Comparison of ENCODE assay signal across 35 cellular contexts in the genomic region with DNA sequence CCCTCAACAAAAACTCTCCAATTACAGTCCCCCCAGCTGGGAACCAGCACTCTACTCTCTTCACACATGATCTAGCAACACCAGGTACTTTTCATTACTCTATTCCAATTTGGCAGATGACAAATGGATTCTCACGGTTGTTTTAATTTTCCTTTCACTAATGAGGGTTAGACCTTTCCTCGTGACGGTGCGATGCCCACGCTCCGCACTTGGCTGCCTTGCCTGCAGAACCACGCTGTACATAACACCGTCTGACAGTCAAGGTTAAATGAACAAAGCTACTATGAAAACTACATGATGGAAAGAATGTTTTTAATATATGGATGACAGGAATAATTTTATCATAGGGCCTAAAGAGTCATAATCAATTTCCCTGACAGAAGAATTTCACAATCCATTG.
"Had no signal": no experiment of that assay in that cellular context is flagged by ENCODE, and none has a peak within 500 bp of the region (broad histone marks: within the 10 kb centered on the region; RNA-seq: fewer than 3 reads in every experiment).

No MANE protein-coding gene starts in this region.

- H3K4me3 Mint-ChIP-seq: activated CD4-positive, alpha-beta memory T cell treated with anti-CD3 and anti-CD28 coated beads for 36 hours; activated CD4-positive, alpha-beta T cell treated with anti-CD3 and anti-CD28 coated beads for 36 hours; activated CD4-positive, alpha-beta T cell treated with anti-CD3 and anti-CD28 coated beads, Interleukin-2, amount 10 ng/mL, durations not matched to agents 24 days and 14 days; activated CD8-positive, alpha-beta memory T cell treated with anti-CD3 and anti-CD28 coated beads, Interleukin-2, amount 10 ng/mL, durations not matched to agents 7 days and 5 days; activated CD8-positive, alpha-beta T cell treated with anti-CD3 and anti-CD28 coated beads, Interleukin-2, amount 10 ng/mL, durations not matched to agents 7 days and 5 days; activated naive CD4-positive, alpha-beta T cell treated with anti-CD3 and anti-CD28 coated beads for 36 hours; activated naive CD4-positive, alpha-beta T cell treated with anti-CD3 and anti-CD28 coated beads, Interleukin-2, amount 50 U/mL, for 24 hours; activated naive CD8-positive, alpha-beta T cell treated with anti-CD3 and anti-CD28 coated beads for 36 hours; activated naive CD8-positive, alpha-beta T cell treated with anti-CD3 and anti-CD28 coated beads, Interleukin-2, amount 50 U/mL, for 24 hours; activated T-helper 1 cell treated with anti-CD3 and anti-CD28 coated beads, Interleukin-12 subunit alpha, Interleukin-12 subunit beta, Interleukin-2, Interleukin-4 antibody, amounts not matched to agents 30 ng/mL and 10 ng/mL and 1 ng/mL, durations not matched to agents 14 hours and 24 hours and 36 hours; endodermal cell; T-helper 17 cell; T-helper 2 cell treated with Interferon-gamma antibody and Interleukin-4, amounts not matched to agents 5 μg/mL and 100 μg/mL, for 36 hours had no signal

- H3K36me3 ChIP-seq: adrenal gland, breast epithelium, cardiac muscle cell, colonic mucosa, WERI-Rb-1 had no signal

- H3K4me1 ChIP-seq: adrenal gland, body of pancreas, breast epithelium, colonic mucosa had no signal

- H3K36me3 Mint-ChIP-seq: activated CD4-positive, alpha-beta memory T cell treated with anti-CD3 and anti-CD28 coated beads for 36 hours; activated CD8-positive, alpha-beta memory T cell treated with anti-CD3 and anti-CD28 coated beads, Interleukin-2, amount 10 ng/mL, durations not matched to agents 7 days and 5 days; activated naive CD4-positive, alpha-beta T cell treated with anti-CD3 and anti-CD28 coated beads, Interleukin-2, amount 50 U/mL, for 24 hours had no signal

- H3K27me3 ChIP-seq: adrenal gland, body of pancreas, breast epithelium, cardiac muscle cell, colonic mucosa had no signal

- H3K4me1 Mint-ChIP-seq: activated CD4-positive, alpha-beta T cell treated with anti-CD3 and anti-CD28 coated beads for 36 hours; activated CD8-positive, alpha-beta memory T cell treated with anti-CD3 and anti-CD28 coated beads, Interleukin-2, amount 10 ng/mL, durations not matched to agents 7 days and 5 days; activated naive CD4-positive, alpha-beta T cell treated with anti-CD3 and anti-CD28 coated beads, Interleukin-2, amount 50 U/mL, for 24 hours; activated naive CD8-positive, alpha-beta T cell treated with anti-CD3 and anti-CD28 coated beads, Interleukin-2, amount 50 U/mL, for 24 hours; endodermal cell; T-helper 17 cell had no signal

- H3K27me3 Mint-ChIP-seq: activated CD4-positive, alpha-beta T cell treated with anti-CD3 and anti-CD28 coated beads for 36 hours; activated CD4-positive, alpha-beta T cell treated with anti-CD3 and anti-CD28 coated beads, Interleukin-2, amount 10 ng/mL, durations not matched to agents 24 days and 14 days; activated CD8-positive, alpha-beta memory T cell treated with anti-CD3 and anti-CD28 coated beads, Interleukin-2, amount 10 ng/mL, durations not matched to agents 7 days and 5 days; activated naive CD4-positive, alpha-beta T cell treated with anti-CD3 and anti-CD28 coated beads, Interleukin-2, amount 50 U/mL, for 24 hours; activated naive CD8-positive, alpha-beta T cell treated with anti-CD3 and anti-CD28 coated beads for 36 hours; activated naive CD8-positive, alpha-beta T cell treated with anti-CD3 and anti-CD28 coated beads, Interleukin-2, amount 50 U/mL, for 24 hours had no signal

- H3K27ac ChIP-seq: adrenal gland, body of pancreas, breast epithelium, cardiac muscle cell, colonic mucosa, WERI-Rb-1 had no signal

- H3K9me3 ChIP-seq: adrenal gland, body of pancreas, breast epithelium, colonic mucosa had no signal

- H3K4me3 ChIP-seq: adrenal gland, body of pancreas, breast epithelium, cardiac muscle cell, colonic mucosa had no signal

- H3K9me3 Mint-ChIP-seq: activated CD4-positive, alpha-beta memory T cell treated with anti-CD3 and anti-CD28 coated beads for 36 hours; activated naive CD4-positive, alpha-beta T cell treated with anti-CD3 and anti-CD28 coated beads for 36 hours; activated naive CD4-positive, alpha-beta T cell treated with anti-CD3 and anti-CD28 coated beads, Interleukin-2, amount 50 U/mL, for 24 hours; activated naive CD8-positive, alpha-beta T cell treated with anti-CD3 and anti-CD28 coated beads for 36 hours; activated naive CD8-positive, alpha-beta T cell treated with anti-CD3 and anti-CD28 coated beads, Interleukin-2, amount 50 U/mL, for 24 hours; activated T-helper 1 cell treated with anti-CD3 and anti-CD28 coated beads, Interleukin-12 subunit alpha, Interleukin-12 subunit beta, Interleukin-2, Interleukin-4 antibody, amounts not matched to agents 30 ng/mL and 10 ng/mL and 1 ng/mL, durations not matched to agents 14 hours and 24 hours and 36 hours; activated T-helper 2 cell treated with anti-CD3 and anti-CD28 coated beads, Interferon-gamma antibody, Interleukin-2, Interleukin-4, amounts not matched to agents 10 μg/mL and 5 μg/mL and 100 μg/mL, durations not matched to agents 14 hours and 24 hours and 36 hours; T-helper 2 cell treated with Interferon-gamma antibody and Interleukin-4, amounts not matched to agents 5 μg/mL and 100 μg/mL, for 36 hours had no signal

- ATAC-seq: activated CD4-positive, alpha-beta T cell treated with anti-CD3 and anti-CD28 coated beads for 36 hours; activated CD8-positive, alpha-beta memory T cell treated with anti-CD3 and anti-CD28 coated beads, Interleukin-2, amount 10 ng/mL, durations not matched to agents 7 days and 5 days; activated CD8-positive, alpha-beta T cell treated with anti-CD3 and anti-CD28 coated beads, Interleukin-2, amount 10 ng/mL, durations not matched to agents 7 days and 5 days; activated naive CD8-positive, alpha-beta T cell treated with anti-CD3 and anti-CD28 coated beads, Interleukin-2, amount 50 U/mL, for 24 hours; body of pancreas; esophagus mucosa; T-helper 17 cell had no signal

- DNase-seq: activated CD4-positive, alpha-beta memory T cell treated with anti-CD3 and anti-CD28 coated beads for 36 hours; activated CD4-positive, alpha-beta T cell treated with anti-CD3 and anti-CD28 coated beads for 36 hours; activated CD4-positive, alpha-beta T cell treated with anti-CD3 and anti-CD28 coated beads, Interleukin-2, amount 10 ng/mL, durations not matched to agents 24 days and 14 days; activated CD4-positive, CD25-positive, alpha-beta regulatory T cell; activated CD4-positive, CD25-positive, alpha-beta regulatory T cell treated with anti-CD3 and anti-CD28 coated beads, Interleukin-2, amount 50 U/mL, for 72 hours; activated CD8-positive, alpha-beta memory T cell treated with anti-CD3 and anti-CD28 coated beads, Interleukin-2, amount 10 ng/mL, durations not matched to agents 7 days and 5 days; activated CD8-positive, alpha-beta memory T cell treated with anti-CD3 and anti-CD28 coated beads, Interleukin-2, amount 50 U/mL, for 4 hours; activated CD8-positive, alpha-beta T cell treated with anti-CD3 and anti-CD28 coated beads, Interleukin-2, amount 10 ng/mL, durations not matched to agents 7 days and 5 days; activated effector memory CD4-positive, alpha-beta T cell treated with anti-CD3 and anti-CD28 coated beads, Interleukin-2, amount 50 U/mL, for 16 hours; activated naive CD4-positive, alpha-beta T cell treated with anti-CD3 and anti-CD28 coated beads for 36 hours; activated naive CD8-positive, alpha-beta T cell treated with anti-CD3 and anti-CD28 coated beads for 36 hours; activated naive CD8-positive, alpha-beta T cell treated with anti-CD3 and anti-CD28 coated beads, Interleukin-2, amount 50 U/mL, for 24 hours; activated T-cell treated with anti-CD3 and anti-CD28 coated beads, Interleukin-2, amount 50 U/mL, for 1 hour; activated T-cell treated with anti-CD3 and anti-CD28 coated beads, Interleukin-2, amount 50 U/mL, for 48 hours; adrenal gland; amygdala; aorta; body of pancreas; central memory CD4-positive, alpha-beta T cell; cerebellar nuclear complex; colonic mucosa; effector CD8-positive, alpha-beta T cell; endodermal cell; foreskin fibroblast; T-helper 1 cell; T-helper 17 cell; T1000; WERI-Rb-1 had no signal

- H3K27ac Mint-ChIP-seq: activated CD4-positive, alpha-beta memory T cell treated with anti-CD3 and anti-CD28 coated beads for 36 hours; activated CD4-positive, alpha-beta T cell treated with anti-CD3 and anti-CD28 coated beads for 36 hours; activated CD4-positive, alpha-beta T cell treated with anti-CD3 and anti-CD28 coated beads, Interleukin-2, amount 10 ng/mL, durations not matched to agents 24 days and 14 days; activated CD8-positive, alpha-beta memory T cell treated with anti-CD3 and anti-CD28 coated beads, Interleukin-2, amount 10 ng/mL, durations not matched to agents 7 days and 5 days; activated CD8-positive, alpha-beta T cell treated with anti-CD3 and anti-CD28 coated beads, Interleukin-2, amount 10 ng/mL, durations not matched to agents 7 days and 5 days; activated naive CD4-positive, alpha-beta T cell treated with anti-CD3 and anti-CD28 coated beads for 36 hours; activated naive CD4-positive, alpha-beta T cell treated with anti-CD3 and anti-CD28 coated beads, Interleukin-2, amount 50 U/mL, for 24 hours; activated naive CD8-positive, alpha-beta T cell treated with anti-CD3 and anti-CD28 coated beads for 36 hours; activated naive CD8-positive, alpha-beta T cell treated with anti-CD3 and anti-CD28 coated beads, Interleukin-2, amount 50 U/mL, for 24 hours; activated T-helper 1 cell treated with anti-CD3 and anti-CD28 coated beads, Interleukin-12 subunit alpha, Interleukin-12 subunit beta, Interleukin-2, Interleukin-4 antibody, amounts not matched to agents 30 ng/mL and 10 ng/mL and 1 ng/mL, durations not matched to agents 14 hours and 24 hours and 36 hours; activated T-helper 2 cell treated with anti-CD3 and anti-CD28 coated beads, Interferon-gamma antibody, Interleukin-2, Interleukin-4, amounts not matched to agents 10 μg/mL and 5 μg/mL and 100 μg/mL, durations not matched to agents 14 hours and 24 hours and 36 hours; endodermal cell; T-helper 17 cell; T-helper 2 cell treated with Interferon-gamma antibody and Interleukin-4, amounts not matched to agents 5 μg/mL and 100 μg/mL, for 36 hours had no signal
